In genomic region chr2:99425022-99425421, GRCh38 we compare ENCODE assay signal across 14 cellular contexts.
DNase-seq lines count a peak whose midpoint lies in the region; ATAC-seq, FAIRE-seq and TF ChIP-seq lines count a peak whose summit lies in the region.
"Had no signal": no experiment of that assay in that cellular context is flagged by ENCODE, and none has a peak within 500 bp of the region (broad histone marks: within the 10 kb centered on the region; RNA-seq: fewer than 3 reads in every experiment).

No MANE protein-coding gene starts in this region.

- no peak overlapping the region for H2BK5ac ChIP-seq in mesenchymal stem cell (ENCODE audit: low read depth, low read length, poor library complexity, severe bottlenecking)

- DNase-seq in EL (peak; percentile 64), RPMI7951 (ENCODE audit: low read depth) (peak; percentile 53), dedifferentiated amniotic fluid mesenchymal stem cell (ENCODE audit: extremely low spot score) (peak; percentile 40), mesenchymal stem cell (peak; percentile 77), heart right ventricle (no peak), uterus (no peak), HepG2 (ENCODE audit: low spot score) (no peak)
- DNase-seq: activated T-cell treated with anti-CD3 and anti-CD28 coated beads, Interleukin-2, amount 50 U/mL, for 72 hours; H9; NCI-H1417 had no signal

- no peak for TF ChIP-seq RAD21 in HepG2 (CRISPR knock-in tag; IDR thresholded peaks at IDR 0.05)

- no peaks in the 10 kb centered on the region for H4K20me1 ChIP-seq in HepG2 (ENCODE audit: insufficient read depth, low read length)

- no peak overlapping the region for H2AK5ac ChIP-seq in mesenchymal stem cell (ENCODE audit: low read length, severe bottlenecking)

- POLR2A ChIA-PET in HepG2 (lab: Yijun Ruan, JAX): no interaction called here

- CTCF ChIA-PET in HepG2 (lab: Yijun Ruan, JAX; ENCODE audit: low intra/inter-chr PET ratio, low total read pairs): no interaction called here

- H3K4me3 ChIP-seq in mesenchymal stem cell (ENCODE audit: insufficient read depth in 1 of 2, low read depth in 1 of 2, low read length in 2 of 2): no peak overlapping the region
- no peak overlapping the region for H3K4me3 ChIP-seq in heart right ventricle
- no peak overlapping the region for H3K4me3 ChIP-seq in uterus
- H3K4me3 ChIP-seq in HepG2 (replicated peaks in 1 of 3; ENCODE audit: insufficient read depth in 1 of 3, low read depth in 2 of 3, low read length in 3 of 3): no peak overlapping the region
- H3K4me3 ChIP-seq: K562, neural progenitor cell had no signal

- H3K4me1 ChIP-seq in mesenchymal stem cell (ENCODE audit: control insufficient read depth, insufficient read depth, low read depth, low read length) (peaks cover 4% of the 10 kb centered on the region), heart right ventricle (peaks cover 0 to 47% (median 16%) of the 10 kb centered on the region in 9 donors), uterus (no peaks in the 10 kb centered on the region), HepG2 (ENCODE audit: insufficient read depth, low read length) (no peaks in the 10 kb centered on the region)
- H3K4me1 ChIP-seq: neural progenitor cell had no signal

- H3K36me3 ChIP-seq in mesenchymal stem cell (ENCODE audit: control insufficient read depth in 1 of 2, insufficient read depth in 2 of 2, low read depth in 1 of 2, low read length in 2 of 2) (peaks cover 12 to 69% of the 10 kb centered on the region in 2 experiments), heart right ventricle (peaks cover 0 to 100% (median 29%) of the 10 kb centered on the region in 9 donors), uterus (no peaks in the 10 kb centered on the region), HepG2 (replicated peaks in 1 of 2; ENCODE audit: control insufficient read depth in 1 of 2, insufficient read depth in 2 of 2, low read length in 2 of 2) (peaks cover 33 to 83% of the 10 kb centered on the region in 2 experiments)

- H3K9ac ChIP-seq in mesenchymal stem cell (ENCODE audit: low read length): no peak overlapping the region
- no peak overlapping the region for H3K9ac ChIP-seq in HepG2 (ENCODE audit: insufficient read depth, low read depth, low read length)
- H3K9ac ChIP-seq: neural progenitor cell had no signal

- no peak for TF ChIP-seq EP300 in HepG2 (IDR thresholded peaks at IDR 0.05; ENCODE audit: low read depth in 2 of 2, low read length in 2 of 2)
- TF ChIP-seq EP300 in HepG2 (CRISPR knock-in tag; IDR thresholded peaks at IDR 0.05; ENCODE audit: borderline replicate concordance): no peak

- H2AFZ ChIP-seq in mesenchymal stem cell (ENCODE audit: low read depth, low read length) (no peak overlapping the region), HepG2 (ENCODE audit: low read length) (no peak overlapping the region)
- H2AFZ ChIP-seq: neural progenitor cell had no signal

- H3K9me3 ChIP-seq in mesenchymal stem cell (ENCODE audit: control insufficient read depth, low read length) (no peaks in the 10 kb centered on the region), heart right ventricle (no peaks in the 10 kb centered on the region), uterus (no peaks in the 10 kb centered on the region), HepG2 (ENCODE audit: low read length) (no peaks in the 10 kb centered on the region)

- H3K79me2 ChIP-seq in HepG2 (ENCODE audit: insufficient read depth, low read length): no peaks in the 10 kb centered on the region

- ATAC-seq in heart right ventricle (no peak), GM21528 (IDR thresholded peaks at IDR 0.05; ENCODE audit: low FRiP score, unreplicated experiment) (no peak), HepG2 (no peak)
- ATAC-seq: activated T-cell treated with anti-CD3 and anti-CD28 coated beads, Interleukin-2, amount 50 U/mL, for 72 hours; K562 had no signal

- H2BK12ac ChIP-seq in mesenchymal stem cell (ENCODE audit: low read length in 2 of 2): no peak overlapping the region

- H3K79me1 ChIP-seq in mesenchymal stem cell (replicated peaks; ENCODE audit: low read length, poor library complexity, severe bottlenecking): peaks cover 15% of the 10 kb centered on the region

- H4K8ac ChIP-seq in mesenchymal stem cell (ENCODE audit: low read length): no peak overlapping the region

- H2BK120ac ChIP-seq in mesenchymal stem cell (ENCODE audit: low read depth, low read length): no peak overlapping the region

- no peak overlapping the region for H3K27ac ChIP-seq in mesenchymal stem cell (ENCODE audit: low read length, poor library complexity, severe bottlenecking)
- H3K27ac ChIP-seq in heart right ventricle: no peak overlapping the region
- no peak overlapping the region for H3K27ac ChIP-seq in uterus
- no peak overlapping the region for H3K27ac ChIP-seq in HepG2 (ENCODE audit: extremely low read length, insufficient read depth, low read length)
- H3K27ac ChIP-seq: neural progenitor cell had no signal

- no peaks in the 10 kb centered on the region for H3K27me3 ChIP-seq in mesenchymal stem cell (ENCODE audit: control insufficient read depth in 1 of 2, insufficient read depth in 1 of 2, low read length in 2 of 2)
- no peaks in the 10 kb centered on the region for H3K27me3 ChIP-seq in heart right ventricle
- no peaks in the 10 kb centered on the region for H3K27me3 ChIP-seq in uterus
- no peaks in the 10 kb centered on the region for H3K27me3 ChIP-seq in HepG2 (ENCODE audit: control insufficient read depth in 1 of 2, insufficient read depth in 2 of 2, low read length in 2 of 2)
- H3K27me3 ChIP-seq: neural progenitor cell had no signal

- intact Hi-C loops in heart right ventricle (cut with DNase I): no loop called here
- intact Hi-C loops in uterus (cut with DNase I; ENCODE audit: low total_unique reads): no loop called here
- intact Hi-C loops in HepG2 (cut with micrococcal nuclease; ENCODE audit: unreplicated experiment): no loop called here

- no peak overlapping the region for H3K4ac ChIP-seq in mesenchymal stem cell (ENCODE audit: low read depth in 1 of 2, low read length in 2 of 2)

- H3K4me2 ChIP-seq in mesenchymal stem cell (ENCODE audit: low read length, poor library complexity, severe bottlenecking) (no peak overlapping the region), HepG2 (ENCODE audit: low read depth, low read length) (no peak overlapping the region)
- H3K4me2 ChIP-seq: neural progenitor cell had no signal

- WGBS in mesenchymal stem cell: 63% methylated on average over 2 of the region's 2 CpGs
- 24 to 36% methylated on average over 2 of the region's 2 CpGs for WGBS in heart right ventricle, 2 donors
- WGBS in HepG2 (ENCODE audit: low lambda C conversion rate): 96% methylated on average over 2 of the region's 2 CpGs

- H3K18ac ChIP-seq in mesenchymal stem cell (ENCODE audit: low read depth in 1 of 2, low read length in 2 of 2): no peak overlapping the region

- no peak overlapping the region for H3K14ac ChIP-seq in mesenchymal stem cell (ENCODE audit: low read length in 2 of 2)

- no peak overlapping the region for H2BK15ac ChIP-seq in mesenchymal stem cell (ENCODE audit: low read depth, poor library complexity, severe bottlenecking)

- TF ChIP-seq CTCF in heart right ventricle (IDR thresholded peaks at IDR 0.05): no peak
- no peak for TF ChIP-seq CTCF in uterus (IDR thresholded peaks at IDR 0.05)
- no peak for TF ChIP-seq CTCF in HepG2 (CRISPR knock-in tag; IDR thresholded peaks at IDR 0.05)

- FAIRE-seq in HepG2 (lab: Jason Lieb, UNC): no peak
- FAIRE-seq: K562, TTC549 had no signal

- no peak overlapping the region for H3K23ac ChIP-seq in mesenchymal stem cell (ENCODE audit: low read length in 2 of 2)

- no TSS peak for BruUV-seq in HepG2 (replicated peaks; lab: Mats Ljungman, UMichigan)

- TF ChIP-seq POLR2A in uterus (IDR thresholded peaks at IDR 0.05) (no peak), HepG2 (IDR thresholded peaks at IDR 0.05; ENCODE audit: insufficient read depth in 1 of 2, low read depth in 2 of 2, low read length in 2 of 2) (no peak)

- in situ Hi-C loops in HepG2 (cut with HindIII; ENCODE audit: extremely low pct_ligation_motif_present, low pct_unique_long_range_greater_than_20kb): no loop called here

- H4K91ac ChIP-seq in mesenchymal stem cell (ENCODE audit: low read length): no peak overlapping the region

TF ChIP-seq in HepG2, 621 proteins besides CTCF, POLR2A, EP300 and RAD21 (continues in another document):
- TF ChIP-seq IKZF4 (CRISPR knock-in tag; IDR thresholded peaks at IDR 0.05; ENCODE audit: borderline replicate concordance, low read depth, not compliant biosample characterization) (no peak), ZNF776 (CRISPR knock-in tag; IDR thresholded peaks at IDR 0.05) (no peak), NFE2 (CRISPR knock-in tag; IDR thresholded peaks at IDR 0.05) (no peak), MTERF4 (CRISPR knock-in tag; IDR thresholded peaks at IDR 0.05) (no peak)

Comparison
In these comparisons a context has a peak if more than half of its experiments do, and no peak if none do; other contexts are left out.
1. DNase-seq: peak in EL (single experiment), RPMI7951 (single experiment), dedifferentiated amniotic fluid mesenchymal stem cell (single experiment) and mesenchymal stem cell (single experiment); none in heart right ventricle (0 of 2), uterus (0 of 2) and HepG2 (single experiment).